Comparison of ENCODE assay signal across 10 cellular contexts in genomic region chr3:71301001-71301400, GRCh38.
A peak's percentile ranks its signal among the peaks of the same experiment; 100 is the strongest.
DNase-seq lines count a peak whose midpoint lies in the region; ATAC-seq, FAIRE-seq and TF ChIP-seq lines count a peak whose summit lies in the region.
"Had no signal": no experiment of that assay in that cellular context is flagged by ENCODE, and none has a peak within 500 bp of the region (broad histone marks: within the 10 kb centered on the region; RNA-seq: fewer than 3 reads in every experiment).

No MANE protein-coding gene starts in this region.

- CTCF ChIA-PET in H1 (lab: Charles Lee; ENCODE audit: partially characterized antibody): interaction anchor here (1.2 kb wide), 1 partner anchor 97 kb away, joined by 3 read pairs; no protein-coding TSS in a partner anchor

- TF ChIP-seq CTCF in GM12865 (IDR thresholded peaks at IDR 0.05; ENCODE audit: insufficient read depth, low read depth, low read length, missing control alignments): no peak
- TF ChIP-seq CTCF in H1 (IDR thresholded peaks at IDR 0.05; ENCODE audit: control extremely low read depth in 1 of 3, insufficient read depth in 1 of 3, low read depth in 1 of 3, low read length in 3 of 3): no peak

- no peak overlapping the region for H2AFZ ChIP-seq in H1 (ENCODE audit: low read length)

- H2BK12ac ChIP-seq in H1 (ENCODE audit: low read depth, low read length): no peak overlapping the region; the same call in 1 of the 2 replicates

- H3K27me3 ChIP-seq in H1 (replicated peaks in 1 of 4; ENCODE audit: control insufficient read depth in 3 of 4, extremely low read depth in 1 of 4, insufficient read depth in 3 of 4, low read length in 3 of 4) (no peaks in the 10 kb centered on the region), H7 (ENCODE audit: control insufficient read depth, insufficient read depth, low read length) (no peaks in the 10 kb centered on the region)
- H3K27me3 ChIP-seq: right lobe of liver had no signal

- H4K91ac ChIP-seq in H1 (replicated peaks; ENCODE audit: insufficient read length, low read length): no peak overlapping the region

- POLR2A ChIA-PET in H1 (lab: Charles Lee; ENCODE audit: partially characterized antibody): no interaction called here

- H3K4ac ChIP-seq in H1 (replicated peaks; ENCODE audit: insufficient read length, low read depth, low read length): no peak overlapping the region

- no peak overlapping the region for H3K23ac ChIP-seq in H1 (ENCODE audit: insufficient read length)

- H2BK120ac ChIP-seq in H1 (replicated peaks; ENCODE audit: low read depth, low read length): peak overlapping the region; percentile 79

- no peak overlapping the region for H3K56ac ChIP-seq in H1 (replicated peaks; ENCODE audit: insufficient read length, low read depth, low read length)

- H2BK20ac ChIP-seq in H1 (ENCODE audit: low read length): no peak overlapping the region

- H3K9ac ChIP-seq in H1 (replicated peaks in 1 of 4; ENCODE audit: extremely low read depth in 1 of 4, low read depth in 3 of 4, low read length in 3 of 4): no peak overlapping the region

- H3K14ac ChIP-seq in H1 (ENCODE audit: insufficient read length): no peak overlapping the region

- H4K5ac ChIP-seq in H1 (ENCODE audit: insufficient read length, low read depth, low read length): peak overlapping the region; percentile 44

- TF ChIP-seq POLR2A in H1 (IDR thresholded peaks at IDR 0.05; ENCODE audit: control extremely low read depth in 1 of 2, low read depth in 2 of 2, low read length in 2 of 2): no peak

- peak; percentile 4 for DNase-seq in GM12865 (ENCODE audit: low read depth)
- no peak for DNase-seq in GM19239 (ENCODE audit: insufficient read length, low spot score)
- no peak for DNase-seq in H1 (ENCODE audit: low read depth in 1 of 2, low spot score in 2 of 2)
- DNase-seq in nucleus accumbens (lab: John Stamatoyannopoulos, UW): no peak
- no peak for DNase-seq in H7
- DNase-seq in NCI-H1417 (lab: John Stamatoyannopoulos, UW): no peak
- no peak for DNase-seq in GM19240 (ENCODE audit: insufficient read length, low spot score)
- DNase-seq: dermis blood vessel endothelial cell, right lobe of liver had no signal

- H3K4me1 ChIP-seq in H1 (replicated peaks in 1 of 4; ENCODE audit: control insufficient read depth in 3 of 4, insufficient read depth in 4 of 4, low read length in 3 of 4): peaks cover 2 to 37% (median 16%) of the 10 kb centered on the region in 4 experiments; a peak in 5 of 7 replicates

- peaks cover 4% of the 10 kb centered on the region; the same call in 1 of the 2 replicates for H3K23me2 ChIP-seq in H1 (ENCODE audit: low read depth, low read length)

- H3K36me3 ChIP-seq in H1 (ENCODE audit: control insufficient read depth in 2 of 4, insufficient read depth in 4 of 4, low read length in 3 of 4): no peaks in the 10 kb centered on the region
- H3K36me3 ChIP-seq in H7 (replicated peaks; ENCODE audit: control insufficient read depth, insufficient read depth, low read length): no peaks in the 10 kb centered on the region
- H3K36me3 ChIP-seq: right lobe of liver had no signal

- H3K18ac ChIP-seq in H1 (ENCODE audit: extremely low read depth, low read length): no peak overlapping the region

- no peak overlapping the region for H2AK5ac ChIP-seq in H1 (ENCODE audit: low read depth, low read length)

- no peak overlapping the region for H2BK5ac ChIP-seq in H1 (ENCODE audit: low read depth, low read length)

- peak; percentile 49 for ATAC-seq in HG03175 (IDR thresholded peaks at IDR 0.05; ENCODE audit: unreplicated experiment)
- ATAC-seq: right lobe of liver had no signal

- no peak overlapping the region for H4K8ac ChIP-seq in H1 (ENCODE audit: extremely low read depth, insufficient read depth, low read length)

- no peaks in the 10 kb centered on the region for H4K20me1 ChIP-seq in H1 (replicated peaks in 1 of 2; ENCODE audit: control insufficient read depth in 1 of 2, insufficient read depth in 2 of 2, low read length in 2 of 2)

- H3K9me3 ChIP-seq in H1 (ENCODE audit: insufficient read depth in 2 of 2, low read depth in 1 of 2, low read length in 1 of 2): no peaks in the 10 kb centered on the region
- H3K9me3 ChIP-seq: right lobe of liver had no signal

- WGBS in H1 (ENCODE audit: extremely low coverage in 1 of 2, insufficient coverage in 1 of 2, insufficient read length in 1 of 2, insufficient replicate concordance in 2 of 2, low coverage in 1 of 2, low lambda C conversion rate in 2 of 2, missing lambda C conversion rate in 1 of 2), 2 experiments: 69% methylated on average over 4 of the region's 4 CpGs; no CpG with 5 or more reads in 1 of the 2 experiments

- no peak for TF ChIP-seq RAD21 in H1 (IDR thresholded peaks at IDR 0.05 in 1 of 2, conservative IDR thresholded peaks at IDR 0.05 in 1 of 2; ENCODE audit: low read depth in 2 of 2, low read length in 2 of 2)

- FAIRE-seq in GM19239 (lab: Jason Lieb, UNC) (peak; percentile 66), H1 (lab: Jason Lieb, UNC) (peak; percentile 42)

- H3K4me3 ChIP-seq in GM12865 (ENCODE audit: low read depth, low read length): no peak overlapping the region
- no peak overlapping the region; a peak in 1 of 8 replicates for H3K4me3 ChIP-seq in H1 (ENCODE audit: extremely low read depth in 1 of 4, insufficient read depth in 2 of 4, low read depth in 3 of 4, low read length in 4 of 4)
- no peak overlapping the region for H3K4me3 ChIP-seq in H7 (ENCODE audit: insufficient read depth, low read depth, low read length)
- H3K4me3 ChIP-seq: right lobe of liver had no signal

- peak overlapping the region in 1 of 2 experiments; percentile 13; a peak in 2 of 4 replicates for H3K4me2 ChIP-seq in H1 (ENCODE audit: insufficient read depth in 1 of 2, low read depth in 2 of 2, low read length in 2 of 2)

- H2BK15ac ChIP-seq in H1 (ENCODE audit: low read length): no peak overlapping the region

- TF ChIP-seq EP300 in H1 (IDR thresholded peaks at IDR 0.05; ENCODE audit: borderline replicate concordance in 1 of 2, low read depth in 2 of 2, low read length in 2 of 2): no peak

- H3K79me2 ChIP-seq in H1 (ENCODE audit: control insufficient read depth in 1 of 2, insufficient read depth in 2 of 2, low read length in 2 of 2): peaks cover 8 to 76% of the 10 kb centered on the region in 2 experiments; a peak in 3 of 4 replicates

- H3K79me1 ChIP-seq in H1 (ENCODE audit: low read depth, low read length): no peaks in the 10 kb centered on the region; the same call in 1 of the 2 replicates

- H3K27ac ChIP-seq in H1 (ENCODE audit: low read depth, low read length): no peak overlapping the region
- H3K27ac ChIP-seq: right lobe of liver had no signal

TF ChIP-seq in H1, 55 proteins besides CTCF, POLR2A, EP300 and RAD21:
- TF ChIP-seq FOSL1 (IDR thresholded peaks at IDR 0.05; ENCODE audit: insufficient read depth, low read depth, low read length) (no peak), KDM4A (IDR thresholded peaks at IDR 0.05; ENCODE audit: low read depth, low read length, severe bottlenecking) (no peak), RFX5 (IDR thresholded peaks at IDR 0.05; ENCODE audit: borderline replicate concordance, low read depth, low read length) (no peak), BRCA1 (IDR thresholded peaks at IDR 0.05; ENCODE audit: low read depth, low read length) (no peak), GABPA (IDR thresholded peaks at IDR 0.05; ENCODE audit: borderline replicate concordance, insufficient read depth, low read length) (no peak), BACH1 (IDR thresholded peaks at IDR 0.05; ENCODE audit: low read length) (no peak), GTF2F1 (IDR thresholded peaks at IDR 0.05; ENCODE audit: borderline replicate concordance, low read depth, low read length) (no peak), PHF8 (conservative IDR thresholded peaks at IDR 0.05; ENCODE audit: low read depth, low read length) (no peak)
